In genomic region chr6:10837997-10838793, GRCh38 we compare ENCODE assay signal across 8 cellular contexts. TPM values are rescaled to one million over a fixed set of nuclear protein-coding genes. Genes with fewer than 3 reads are reported as not detected.
DNase-seq lines count a peak whose midpoint lies in the region; ATAC-seq and TF ChIP-seq lines count a peak whose summit lies in the region.

A gene with protein sequence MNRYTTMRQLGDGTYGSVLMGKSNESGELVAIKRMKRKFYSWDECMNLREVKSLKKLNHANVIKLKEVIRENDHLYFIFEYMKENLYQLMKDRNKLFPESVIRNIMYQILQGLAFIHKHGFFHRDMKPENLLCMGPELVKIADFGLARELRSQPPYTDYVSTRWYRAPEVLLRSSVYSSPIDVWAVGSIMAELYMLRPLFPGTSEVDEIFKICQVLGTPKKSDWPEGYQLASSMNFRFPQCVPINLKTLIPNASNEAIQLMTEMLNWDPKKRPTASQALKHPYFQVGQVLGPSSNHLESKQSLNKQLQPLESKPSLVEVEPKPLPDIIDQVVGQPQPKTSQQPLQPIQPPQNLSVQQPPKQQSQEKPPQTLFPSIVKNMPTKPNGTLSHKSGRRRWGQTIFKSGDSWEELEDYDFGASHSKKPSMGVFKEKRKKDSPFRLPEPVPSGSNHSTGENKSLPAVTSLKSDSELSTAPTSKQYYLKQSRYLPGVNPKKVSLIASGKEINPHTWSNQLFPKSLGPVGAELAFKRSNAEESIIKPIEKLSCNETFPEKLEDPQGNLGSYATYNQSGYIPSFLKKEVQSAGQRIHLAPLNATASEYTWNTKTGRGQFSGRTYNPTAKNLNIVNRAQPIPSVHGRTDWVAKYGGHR (minus strand): TSS chr6:10838539. CDS start chr6:10830648, 7,891 bp downstream.

- H3K4me1 ChIP-seq in BLaER1, result peaks cover 17% of the 10 kb centered on the region
- H3K4me1 ChIP-seq in right lobe of liver, result no peaks in the 10 kb centered on the region

- TF ChIP-seq CTCF in right lobe of liver (IDR thresholded peaks at IDR 0.05), result no peak

- no peak for TF ChIP-seq POLR2A in right lobe of liver (IDR thresholded peaks at IDR 0.05)

- H3K9me3 ChIP-seq in BLaER1 (peaks cover 23% of the 10 kb centered on the region), right lobe of liver (no peaks in the 10 kb centered on the region)

- peaks cover 27% of the 10 kb centered on the region for H4K20me1 ChIP-seq in BLaER1

- H3K4me3 ChIP-seq in BLaER1 (peak within 1 kb of the TSS; percentile 68), right lobe of liver (peak within 1 kb of the TSS; percentile 56 to 73 (median 65))

- H3K27ac ChIP-seq in BLaER1, result no peak within 1 kb of the TSS
- peak within 1 kb of the TSS in 2 of 3 donors; percentile 21 to 26 for H3K27ac ChIP-seq in right lobe of liver

- ATAC-seq in GM19324 (IDR thresholded peaks at IDR 0.05; ENCODE audit: low FRiP score, unreplicated experiment) (peak; percentile 85), HG03457 (IDR thresholded peaks at IDR 0.05; ENCODE audit: unreplicated experiment) (peak; percentile 69), right lobe of liver (peak; percentile 97 to 99 (median 98))

- DNase-seq in NCI-H524 treated with DMSO at 0.1 percent for 48 hours (lab: John Stamatoyannopoulos, UW), result peak; percentile 55
- DNase-seq in activated CD4-positive, alpha-beta T cell treated with anti-CD3 and anti-CD28 coated beads, Interleukin-2, amount 50 U/mL, for 1 hour, result peak; percentile 82
- peak; percentile 65 to 81 for DNase-seq in dermis microvascular lymphatic vessel endothelial cell (ENCODE audit: low read depth in 2 of 2)
- DNase-seq in right lobe of liver, result peak; percentile 89 to 93 (median 92)
- DNase-seq in stimulated activated CD4-positive, alpha-beta T cell treated with anti-CD3 and anti-CD28 coated beads, Interleukin-4, amount 100 ng/mL, for 1 hour, result peak; percentile 84

- WGBS in right lobe of liver (ENCODE audit: insufficient coverage, low coverage, low lambda C conversion rate, missing lambda C conversion rate), result 1% methylated on average over 16 of the region's 53 CpGs

- no peak within 1 kb of the TSS for H3K9ac ChIP-seq in BLaER1

- intact Hi-C loops in right lobe of liver (cut with DNase I), result no loop called here

- peak within 1 kb of the TSS; percentile 97 for H3K4me2 ChIP-seq in BLaER1

- peaks cover 43% of the 10 kb centered on the region for H3K27me3 ChIP-seq in BLaER1
- H3K27me3 ChIP-seq in right lobe of liver, result no peaks in the 10 kb centered on the region

- peaks cover 7% of the 10 kb centered on the region; the same call in 1 of the 2 replicates for H3K36me3 ChIP-seq in BLaER1
- H3K36me3 ChIP-seq in right lobe of liver, result no peaks in the 10 kb centered on the region

RNA-seq across cellular contexts. Expression of the gene that starts here (rescaled TPM):
- total RNA-seq in dermis microvascular lymphatic vessel endothelial cell, result not detected in 2 replicates
- total RNA-seq in right lobe of liver, result under 1 TPM in 3 of 6 experiments, not detected in 3; 0.12 to 0.18 (median 0.15) TPM

Comparison
In these comparisons a context has a peak if more than half of its experiments do, and no peak if none do; other contexts are left out.
1. Peak in DNase-seq in dermis microvascular lymphatic vessel endothelial cell; RNA of the gene not detected or under 1 TPM.
2. Peak in DNase-seq, ATAC-seq, H3K4me3 ChIP-seq and H3K27ac ChIP-seq in right lobe of liver; RNA of the gene not detected or under 1 TPM.